Comparison of ENCODE assay signal across 1 cellular context in the genomic region with DNA sequence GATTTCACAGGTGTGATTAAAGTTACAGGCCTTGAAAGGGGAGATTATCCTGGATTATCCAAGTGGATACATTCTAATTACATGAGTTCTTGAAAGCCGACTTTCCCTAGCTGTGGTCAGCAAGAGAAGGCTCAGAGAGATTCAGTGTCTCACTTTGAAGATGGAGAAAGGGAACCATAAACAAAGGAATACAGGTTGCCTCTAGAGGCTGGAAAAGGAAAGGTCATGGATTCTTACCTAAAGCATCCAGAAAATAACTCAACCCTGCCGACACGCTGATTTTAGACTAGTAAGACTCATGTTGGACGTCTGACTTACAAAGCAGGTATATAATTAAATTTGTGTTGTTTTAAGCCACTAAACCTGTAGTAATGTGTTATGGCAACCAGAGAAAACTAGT.
TF ChIP-seq lines count a peak whose summit lies in the region.

No MANE protein-coding gene starts in this region.

TF ChIP-seq in WTC11, 78 proteins besides CTCF, POLR2A, EP300 and RAD21:
- TF ChIP-seq IRF2 (CRISPR knock-in tag; IDR thresholded peaks at IDR 0.05; ENCODE audit: borderline replicate concordance, low read depth) (no peak), SOX15 (CRISPR knock-in tag; IDR thresholded peaks at IDR 0.05) (no peak), ZNF138 (CRISPR knock-in tag; conservative IDR thresholded peaks at IDR 0.05) (no peak), ZNF416 (CRISPR knock-in tag; IDR thresholded peaks at IDR 0.05) (no peak), CREM (CRISPR knock-in tag; IDR thresholded peaks at IDR 0.05) (no peak), MYBL2 (CRISPR knock-in tag; IDR thresholded peaks at IDR 0.05) (no peak), GABPB1 (CRISPR knock-in tag; IDR thresholded peaks at IDR 0.05) (no peak), JAZF1 (CRISPR knock-in tag; IDR thresholded peaks at IDR 0.05) (no peak)
- TF ChIP-seq, protein P1, sequence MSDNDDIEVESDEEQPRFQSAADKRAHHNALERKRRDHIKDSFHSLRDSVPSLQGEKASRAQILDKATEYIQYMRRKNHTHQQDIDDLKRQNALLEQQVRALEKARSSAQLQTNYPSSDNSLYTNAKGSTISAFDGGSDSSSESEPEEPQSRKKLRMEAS (CRISPR knock-in tag; IDR thresholded peaks at IDR 0.05), result no peak
- TF ChIP-seq, protein P2, sequence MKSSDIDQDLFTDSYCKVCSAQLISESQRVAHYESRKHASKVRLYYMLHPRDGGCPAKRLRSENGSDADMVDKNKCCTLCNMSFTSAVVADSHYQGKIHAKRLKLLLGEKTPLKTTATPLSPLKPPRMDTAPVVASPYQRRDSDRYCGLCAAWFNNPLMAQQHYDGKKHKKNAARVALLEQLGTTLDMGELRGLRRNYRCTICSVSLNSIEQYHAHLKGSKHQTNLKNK (CRISPR knock-in tag; IDR thresholded peaks at IDR 0.05), result no peak
- TF ChIP-seq, protein P3, sequence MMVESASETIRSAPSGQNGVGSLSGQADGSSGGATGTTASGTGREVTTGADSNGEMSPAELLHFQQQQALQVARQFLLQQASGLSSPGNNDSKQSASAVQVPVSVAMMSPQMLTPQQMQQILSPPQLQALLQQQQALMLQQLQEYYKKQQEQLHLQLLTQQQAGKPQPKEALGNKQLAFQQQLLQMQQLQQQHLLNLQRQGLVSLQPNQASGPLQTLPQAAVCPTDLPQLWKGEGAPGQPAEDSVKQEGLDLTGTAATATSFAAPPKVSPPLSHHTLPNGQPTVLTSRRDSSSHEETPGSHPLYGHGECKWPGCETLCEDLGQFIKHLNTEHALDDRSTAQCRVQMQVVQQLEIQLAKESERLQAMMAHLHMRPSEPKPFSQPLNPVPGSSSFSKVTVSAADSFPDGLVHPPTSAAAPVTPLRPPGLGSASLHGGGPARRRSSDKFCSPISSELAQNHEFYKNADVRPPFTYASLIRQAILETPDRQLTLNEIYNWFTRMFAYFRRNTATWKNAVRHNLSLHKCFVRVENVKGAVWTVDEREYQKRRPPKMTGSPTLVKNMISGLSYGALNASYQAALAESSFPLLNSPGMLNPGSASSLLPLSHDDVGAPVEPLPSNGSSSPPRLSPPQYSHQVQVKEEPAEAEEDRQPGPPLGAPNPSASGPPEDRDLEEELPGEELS (CRISPR knock-in tag; IDR thresholded peaks at IDR 0.05), result no peak
- TF ChIP-seq, protein P4, sequence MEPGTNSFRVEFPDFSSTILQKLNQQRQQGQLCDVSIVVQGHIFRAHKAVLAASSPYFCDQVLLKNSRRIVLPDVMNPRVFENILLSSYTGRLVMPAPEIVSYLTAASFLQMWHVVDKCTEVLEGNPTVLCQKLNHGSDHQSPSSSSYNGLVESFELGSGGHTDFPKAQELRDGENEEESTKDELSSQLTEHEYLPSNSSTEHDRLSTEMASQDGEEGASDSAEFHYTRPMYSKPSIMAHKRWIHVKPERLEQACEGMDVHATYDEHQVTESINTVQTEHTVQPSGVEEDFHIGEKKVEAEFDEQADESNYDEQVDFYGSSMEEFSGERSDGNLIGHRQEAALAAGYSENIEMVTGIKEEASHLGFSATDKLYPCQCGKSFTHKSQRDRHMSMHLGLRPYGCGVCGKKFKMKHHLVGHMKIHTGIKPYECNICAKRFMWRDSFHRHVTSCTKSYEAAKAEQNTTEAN (CRISPR knock-in tag; IDR thresholded peaks at IDR 0.05), result no peak
- TF ChIP-seq, protein P5, sequence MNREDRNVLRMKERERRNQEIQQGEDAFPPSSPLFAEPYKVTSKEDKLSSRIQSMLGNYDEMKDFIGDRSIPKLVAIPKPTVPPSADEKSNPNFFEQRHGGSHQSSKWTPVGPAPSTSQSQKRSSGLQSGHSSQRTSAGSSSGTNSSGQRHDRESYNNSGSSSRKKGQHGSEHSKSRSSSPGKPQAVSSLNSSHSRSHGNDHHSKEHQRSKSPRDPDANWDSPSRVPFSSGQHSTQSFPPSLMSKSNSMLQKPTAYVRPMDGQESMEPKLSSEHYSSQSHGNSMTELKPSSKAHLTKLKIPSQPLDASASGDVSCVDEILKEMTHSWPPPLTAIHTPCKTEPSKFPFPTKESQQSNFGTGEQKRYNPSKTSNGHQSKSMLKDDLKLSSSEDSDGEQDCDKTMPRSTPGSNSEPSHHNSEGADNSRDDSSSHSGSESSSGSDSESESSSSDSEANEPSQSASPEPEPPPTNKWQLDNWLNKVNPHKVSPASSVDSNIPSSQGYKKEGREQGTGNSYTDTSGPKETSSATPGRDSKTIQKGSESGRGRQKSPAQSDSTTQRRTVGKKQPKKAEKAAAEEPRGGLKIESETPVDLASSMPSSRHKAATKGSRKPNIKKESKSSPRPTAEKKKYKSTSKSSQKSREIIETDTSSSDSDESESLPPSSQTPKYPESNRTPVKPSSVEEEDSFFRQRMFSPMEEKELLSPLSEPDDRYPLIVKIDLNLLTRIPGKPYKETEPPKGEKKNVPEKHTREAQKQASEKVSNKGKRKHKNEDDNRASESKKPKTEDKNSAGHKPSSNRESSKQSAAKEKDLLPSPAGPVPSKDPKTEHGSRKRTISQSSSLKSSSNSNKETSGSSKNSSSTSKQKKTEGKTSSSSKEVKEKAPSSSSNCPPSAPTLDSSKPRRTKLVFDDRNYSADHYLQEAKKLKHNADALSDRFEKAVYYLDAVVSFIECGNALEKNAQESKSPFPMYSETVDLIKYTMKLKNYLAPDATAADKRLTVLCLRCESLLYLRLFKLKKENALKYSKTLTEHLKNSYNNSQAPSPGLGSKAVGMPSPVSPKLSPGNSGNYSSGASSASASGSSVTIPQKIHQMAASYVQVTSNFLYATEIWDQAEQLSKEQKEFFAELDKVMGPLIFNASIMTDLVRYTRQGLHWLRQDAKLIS (CRISPR knock-in tag; IDR thresholded peaks at IDR 0.05; ENCODE audit: borderline replicate concordance), result no peak
